Comparison of ENCODE assay signal across 8 cellular contexts in genomic region chr20:58308680-58309527, GRCh38. TPM values are rescaled to one million over a fixed set of nuclear protein-coding genes. Genes with fewer than 3 reads are reported as not detected.
DNase-seq lines count a peak whose midpoint lies in the region; TF ChIP-seq lines count a peak whose summit lies in the region.

No MANE protein-coding gene starts in this region.

- TF ChIP-seq CTCF in HFF-Myc (IDR thresholded peaks at IDR 0.05; ENCODE audit: low read depth, low read length, missing control alignments) (no peak), fibroblast of villous mesenchyme (IDR thresholded peaks at IDR 0.05; ENCODE audit: insufficient read depth, low read depth, low read length) (no peak)

- H3K4me1 ChIP-seq in neuron (ENCODE audit: insufficient read depth, low read length) = peaks cover 9% of the 10 kb centered on the region

- no peaks in the 10 kb centered on the region for H3K9me3 ChIP-seq in neuron (ENCODE audit: low read length)

- DNase-seq in NCI-H1417 (lab: John Stamatoyannopoulos, UW) (peak in 2 of 3 experiments; percentile 50 to 62), NCI-H1417 treated with DMSO at 0.1 percent for 48 hours (lab: John Stamatoyannopoulos, UW) (no peak), HFF-Myc (ENCODE audit: extremely low read depth, low read depth) (no peak), NCI-H460 (ENCODE audit: extremely low read depth, low read depth) (peak; percentile 33), fibroblast of villous mesenchyme (ENCODE audit: low read depth) (peak; percentile 69), SKM-1 (lab: John Stamatoyannopoulos, UW; ENCODE audit: unreplicated experiment) (no peak)
- DNase-seq in activated effector memory CD4-positive, alpha-beta T cell treated with Interleukin-2 at 50 U/mL for 16 hours = peak; percentile 36

- H3K36me3 ChIP-seq in neuron (ENCODE audit: insufficient read depth, low read length) = peaks cover 17% of the 10 kb centered on the region

- H3K27me3 ChIP-seq in neuron (ENCODE audit: insufficient read depth, low read length) = no peaks in the 10 kb centered on the region

- H3K4me3 ChIP-seq in HFF-Myc (replicated peaks; ENCODE audit: low read depth, low read length) (peak overlapping the region; percentile 68), fibroblast of villous mesenchyme (ENCODE audit: low read depth, low read length) (peak overlapping the region; percentile 97), neuron (ENCODE audit: low read length) (peak overlapping the region; percentile 30)

- peak overlapping the region; percentile 38 for H2AFZ ChIP-seq in neuron (ENCODE audit: low read depth, low read length)

RNA-seq across cellular contexts. Expression of gene RAB22A, which starts 0.6 kb away (rescaled TPM):
- 21.6 and 22.8 TPM in 2 replicates for total RNA-seq in NCI-H460 (2014; rRNA removed; shearing (Covaris generic))
- 8.0 and 10.6 TPM in 2 replicates for polyA plus RNA-seq in NCI-H460 (2014; cell fraction: nucleus; rRNA removed)
- 15.1 and 20.7 TPM in 2 replicates for total RNA-seq in fibroblast of villous mesenchyme

Comparison
In these comparisons a context has a peak if more than half of its experiments do, and no peak if none do; other contexts are left out.
1. DNase-seq: peak in NCI-H1417 (2 of 3), NCI-H460 (single experiment), activated effector memory CD4-positive, alpha-beta T cell treated with Interleukin-2 at 50 U/mL for 16 hours (single experiment) and fibroblast of villous mesenchyme (single experiment); none in NCI-H1417 treated with DMSO at 0.1 percent for 48 hours (single experiment), HFF-Myc (single experiment) and SKM-1 (single experiment).
2. H3K4me3 ChIP-seq: peak in every context shown above with its lines; median percentile 97 in fibroblast of villous mesenchyme; 68 in HFF-Myc; 30 in neuron.